Comparison of ENCODE assay signal across 8 cellular contexts in the genomic region with DNA sequence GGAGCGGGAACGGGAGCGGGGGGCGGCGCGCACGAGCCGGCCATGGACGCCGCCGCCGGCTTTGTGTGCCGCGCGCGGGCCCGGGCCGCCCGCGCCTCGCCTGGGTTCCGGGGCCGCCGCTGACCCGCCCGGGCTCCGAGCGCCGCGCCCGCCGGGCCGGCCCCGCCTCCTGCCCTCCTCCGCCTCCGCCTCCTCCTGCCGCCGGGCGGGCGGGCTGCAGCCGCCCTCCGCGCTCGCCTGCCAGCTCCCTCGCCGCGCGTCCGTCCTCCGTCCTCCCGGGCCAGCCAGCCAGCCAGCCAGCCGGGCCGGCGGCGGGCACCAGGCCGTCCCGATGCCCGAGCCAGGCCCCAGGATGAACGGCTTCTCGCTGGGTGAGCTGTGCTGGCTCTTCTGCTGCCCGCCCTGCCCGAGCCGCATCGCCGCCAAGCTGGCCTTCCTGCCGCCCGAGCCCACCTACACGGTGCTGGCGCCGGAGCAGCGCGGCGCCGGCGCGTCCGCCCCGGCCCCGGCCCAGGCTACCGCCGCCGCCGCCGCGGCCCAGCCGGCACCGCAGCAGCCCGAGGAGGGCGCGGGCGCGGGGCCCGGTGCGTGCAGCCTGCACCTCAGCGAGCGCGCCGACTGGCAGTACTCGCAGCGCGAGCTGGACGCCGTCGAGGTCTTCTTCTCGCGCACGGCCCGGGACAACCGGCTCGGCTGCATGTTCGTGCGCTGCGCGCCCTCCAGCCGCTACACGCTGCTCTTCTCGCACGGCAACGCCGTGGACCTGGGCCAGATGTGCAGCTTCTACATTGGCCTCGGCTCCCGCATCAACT. TPM values are rescaled to one million over a fixed set of nuclear protein-coding genes. Genes with fewer than 3 reads are reported as not detected.
A peak's percentile ranks its signal among the peaks of the same experiment; 100 is the strongest.
DNase-seq lines count a peak whose midpoint lies in the region; TF ChIP-seq lines count a peak whose summit lies in the region.

Gene ABHD17C, plus strand, starts transcription at position 212 of the 812 bp plus-strand sequence. Its CDS starts 120 bp downstream, at position 332.

- peak; percentile 82 for DNase-seq in GM10248 (ENCODE audit: extremely low spot score)
- peak; percentile 18 for DNase-seq in H4 (ENCODE audit: low spot score)
- DNase-seq in M059J (ENCODE audit: low read depth): peak; percentile 51
- DNase-seq in chondrocyte (ENCODE audit: low spot score): no peak
- DNase-seq in kidney epithelial cell (ENCODE audit: low read depth): no peak
- peak; percentile 56 for DNase-seq in stimulated activated CD4-positive, alpha-beta T cell treated with anti-CD3 and anti-CD28 coated beads, Interleukin-12 subunit alpha, Interleukin-12 subunit beta, amount 100 ng/mL, for 4 hours
- no peak for DNase-seq in NCI-H2029 treated with DMSO at 0.1 percent for 48 hours (lab: John Stamatoyannopoulos, UW)

- no peaks in the 10 kb centered on the region for H3K27me3 Mint-ChIP-seq in chondrocyte (ENCODE audit: low read depth)

- TF ChIP-seq CTCF in GM10248 (IDR thresholded peaks at IDR 0.05; ENCODE audit: control extremely low read depth, extremely low read depth, low read depth, missing control alignments) (no peak), WI38 (IDR thresholded peaks at IDR 0.05; ENCODE audit: low read depth, low read length) (no peak), chondrocyte (IDR thresholded peaks at IDR 0.05) (no peak), kidney epithelial cell (IDR thresholded peaks at IDR 0.05; ENCODE audit: insufficient read depth, low read length, poor library complexity, severe bottlenecking) (no peak)

- peaks cover 46% of the 10 kb centered on the region for H3K4me1 Mint-ChIP-seq in chondrocyte (ENCODE audit: low read depth)

- H3K27ac Mint-ChIP-seq in chondrocyte (ENCODE audit: unreplicated experiment): peak within 1 kb of the TSS; percentile 90

- H3K36me3 Mint-ChIP-seq in chondrocyte (ENCODE audit: low read depth): no peaks in the 10 kb centered on the region

- no peaks in the 10 kb centered on the region for H3K27me3 ChIP-seq in kidney epithelial cell (ENCODE audit: control insufficient read depth, insufficient read depth, low read length)

- H3K9me3 Mint-ChIP-seq in chondrocyte (ENCODE audit: low read depth): no peaks in the 10 kb centered on the region

- H3K36me3 ChIP-seq in kidney epithelial cell (ENCODE audit: control insufficient read depth, insufficient read depth, low read length): no peaks in the 10 kb centered on the region

- peak within 1 kb of the TSS; percentile 80 for H3K4me3 Mint-ChIP-seq in chondrocyte (ENCODE audit: unreplicated experiment)

- POLR2A ChIA-PET in GM10248 (lab: Yijun Ruan, JAX): no interaction called here

- CTCF ChIA-PET in GM10248 (lab: Yijun Ruan, JAX): interaction anchor here (0.9 to 1.6 kb wide), 5 partner anchors 9 to 571 kb away, joined by 3 to 4 read pairs (median 3); partner anchors contain the start of gene CEMIP

- H3K4me3 ChIP-seq in WI38 (ENCODE audit: low read depth, low read length): peak within 1 kb of the TSS; percentile 78
- peak within 1 kb of the TSS; percentile 62 for H3K4me3 ChIP-seq in kidney epithelial cell (ENCODE audit: low read depth, low read length)

RNA-seq across cellular contexts. Expression of gene ABHD17C, which starts in this region (rescaled TPM):
- 3.5 and 11.0 TPM in 2 replicates for total RNA-seq in H4 (2014; rRNA removed; shearing (Covaris generic))
- 3.2 and 7.2 TPM in 2 replicates for total RNA-seq in M059J (2014; rRNA removed; shearing (Covaris generic))
- total RNA-seq in chondrocyte (6.6 to 8.9 TPM (median 8.0 TPM) in 3 replicates), kidney epithelial cell (6.5 and 8.6 TPM in 2 replicates)

Comparison
In these comparisons a context has a peak if more than half of its experiments do, and no peak if none do; other contexts are left out.
1. DNase-seq: peak in GM10248 (single experiment), H4 (single experiment), M059J (single experiment) and stimulated activated CD4-positive, alpha-beta T cell treated with anti-CD3 and anti-CD28 coated beads, Interleukin-12 subunit alpha, Interleukin-12 subunit beta, amount 100 ng/mL, for 4 hours (single experiment); none in chondrocyte (single experiment), kidney epithelial cell (single experiment) and NCI-H2029 treated with DMSO at 0.1 percent for 48 hours (single experiment).